In the genomic region with DNA sequence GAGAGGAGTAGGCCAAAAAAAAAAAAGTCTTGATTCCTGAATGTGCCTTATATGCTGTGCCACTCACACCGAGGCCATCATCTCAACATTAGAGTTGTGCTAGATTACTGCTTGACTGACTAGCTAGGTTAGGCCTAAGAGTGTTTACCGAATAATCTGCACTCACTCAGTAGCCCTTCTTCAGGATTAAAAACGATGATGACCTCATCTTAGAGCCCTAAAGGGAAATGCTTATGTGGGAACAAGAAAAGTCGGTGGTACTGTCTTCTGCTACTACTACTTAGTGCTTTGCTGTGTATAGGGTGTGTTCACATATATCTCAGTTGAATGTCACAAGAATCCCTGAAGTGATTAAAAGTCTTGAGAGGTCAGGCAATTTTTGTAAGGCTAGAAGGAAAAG, we compare ENCODE assay signal across 12 cellular contexts.
"Had no signal": no experiment of that assay in that cellular context is flagged by ENCODE, and none has a peak within 500 bp of the region (broad histone marks: within the 10 kb centered on the region; RNA-seq: fewer than 3 reads in every experiment).

No MANE protein-coding gene starts in this region.

- ATAC-seq: activated CD4-positive, CD25-positive, alpha-beta regulatory T cell treated with anti-CD3 and anti-CD28 coated beads, Interleukin-2, amount 50 U/mL, for 24 hours; activated naive CD8-positive, alpha-beta T cell treated with anti-CD3 and anti-CD28 coated beads, Interleukin-2, amount 50 U/mL, for 24 hours had no signal

- H3K9me3 ChIP-seq: transverse colon had no signal

- H3K27ac ChIP-seq: transverse colon had no signal

- FAIRE-seq: TTC549 had no signal

- H3K27me3 Mint-ChIP-seq: activated naive CD8-positive, alpha-beta T cell treated with anti-CD3 and anti-CD28 coated beads, Interleukin-2, amount 50 U/mL, for 24 hours; dendritic cell treated with granulocyte-macrophage colony-stimulating factor and Interleukin-4, amounts not matched to agents 40 ng/mL and 50 ng/mL, for 4 days had no signal

- DNase-seq: activated CD4-positive, alpha-beta T cell treated with anti-CD3 and anti-CD28 coated beads, Interleukin-2, amount 50 U/mL, for 48 hours; activated naive CD8-positive, alpha-beta T cell treated with anti-CD3 and anti-CD28 coated beads, Interleukin-2, amount 50 U/mL, for 24 hours; central memory CD4-positive, alpha-beta T cell; endodermal cell; mammary epithelial cell; SHP77; stimulated activated CD4-positive, alpha-beta T cell treated with anti-CD3 and anti-CD28 coated beads, Interleukin-4, amount 100 ng/mL, for 1 hour; T-helper 2 cell; transverse colon had no signal

- H3K4me3 ChIP-seq: transverse colon had no signal

- H3K4me1 ChIP-seq: transverse colon had no signal

- H3K4me3 Mint-ChIP-seq: activated naive CD8-positive, alpha-beta T cell treated with anti-CD3 and anti-CD28 coated beads, Interleukin-2, amount 50 U/mL, for 24 hours; dendritic cell treated with granulocyte-macrophage colony-stimulating factor and Interleukin-4, amounts not matched to agents 40 ng/mL and 50 ng/mL, for 4 days; endodermal cell had no signal

- H3K9me3 Mint-ChIP-seq: activated naive CD8-positive, alpha-beta T cell treated with anti-CD3 and anti-CD28 coated beads, Interleukin-2, amount 50 U/mL, for 24 hours; dendritic cell treated with granulocyte-macrophage colony-stimulating factor and Interleukin-4, amounts not matched to agents 40 ng/mL and 50 ng/mL, for 4 days had no signal

- H3K27me3 ChIP-seq: transverse colon had no signal

- H3K27ac Mint-ChIP-seq: activated naive CD8-positive, alpha-beta T cell treated with anti-CD3 and anti-CD28 coated beads, Interleukin-2, amount 50 U/mL, for 24 hours; dendritic cell treated with granulocyte-macrophage colony-stimulating factor and Interleukin-4, amounts not matched to agents 40 ng/mL and 50 ng/mL, for 4 days; endodermal cell had no signal
